ENCODE assay signal across 8 cellular contexts in the genomic region with DNA sequence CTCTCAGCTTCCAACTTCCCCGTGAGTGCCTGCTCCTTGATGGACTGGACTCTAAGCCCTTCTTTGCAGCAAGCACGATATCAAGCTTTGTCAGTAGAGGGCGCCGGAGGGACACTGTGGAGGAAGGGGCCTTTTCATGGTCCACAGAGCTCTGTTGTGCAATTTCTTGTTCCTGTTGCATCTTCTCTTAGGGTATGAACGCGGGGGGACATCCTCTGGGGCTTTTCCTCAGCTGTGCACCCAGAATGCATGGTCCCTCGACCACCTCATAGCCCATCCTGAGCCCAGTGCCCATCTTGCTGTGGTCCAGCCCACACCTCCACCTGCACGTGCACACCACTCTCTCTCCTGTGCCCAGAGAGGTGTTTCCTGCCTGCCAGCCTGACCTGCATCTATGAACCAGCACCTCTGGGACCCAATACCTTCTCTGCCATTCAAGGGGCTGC.
DNase-seq lines count a peak whose midpoint lies in the region; ATAC-seq and TF ChIP-seq lines count a peak whose summit lies in the region.

No MANE protein-coding gene starts in this region.

- peaks cover 11% of the 10 kb centered on the region for H3K9me3 Mint-ChIP-seq in osteocyte (ENCODE audit: unreplicated experiment)

- ATAC-seq in DND-41 (ENCODE audit: insufficient read depth, low read depth) = peak; percentile 86
- ATAC-seq in aorta (ENCODE audit: low FRiP score) = peak; percentile 60
- ATAC-seq in HG03354 (IDR thresholded peaks at IDR 0.05; ENCODE audit: poor library complexity, severe bottlenecking, unreplicated experiment) = no peak

- H3K27me3 ChIP-seq in DND-41 (ENCODE audit: insufficient read depth, low read length, poor library complexity) (no peaks in the 10 kb centered on the region), MM.1S (replicated peaks; ENCODE audit: insufficient read depth, low read length) (peaks cover 53% of the 10 kb centered on the region), aorta (ENCODE audit: control insufficient read depth in 1 of 2, insufficient read depth in 2 of 2, low read length in 1 of 2) (no peaks in the 10 kb centered on the region)

- H3K9me2 ChIP-seq in MM.1S (replicated peaks; ENCODE audit: insufficient read depth, low read length) = no peaks in the 10 kb centered on the region

- TF ChIP-seq CTCF in DND-41 (IDR thresholded peaks at IDR 0.05; ENCODE audit: borderline replicate concordance, extremely low read depth, low read length, poor library complexity, severe bottlenecking) = peak; percentile 96
- peak; percentile 79 for TF ChIP-seq CTCF in MM.1S (IDR thresholded peaks at IDR 0.05; ENCODE audit: low read length)
- peak; percentile 78 for TF ChIP-seq CTCF in osteocyte (IDR thresholded peaks at IDR 0.05)

- H3K27me3 Mint-ChIP-seq in osteocyte (ENCODE audit: unreplicated experiment) = peaks cover 5% of the 10 kb centered on the region

- H3F3A ChIP-seq in MM.1S (ENCODE audit: insufficient read depth, low read length) = no peaks in the 10 kb centered on the region

- H3K4me1 Mint-ChIP-seq in osteocyte (ENCODE audit: unreplicated experiment) = no peaks in the 10 kb centered on the region

- H3K4me3 ChIP-seq in DND-41 (ENCODE audit: low read depth in 1 of 2, low read length in 2 of 2) (no peak overlapping the region), MM.1S (ENCODE audit: low read length) (no peak overlapping the region), aorta (ENCODE audit: low read length in 2 of 2) (no peak overlapping the region)

- no peaks in the 10 kb centered on the region for H3K36me3 ChIP-seq in DND-41 (ENCODE audit: insufficient read depth, low read length)
- H3K36me3 ChIP-seq in MM.1S (replicated peaks; ENCODE audit: insufficient read depth, low read length) = no peaks in the 10 kb centered on the region
- H3K36me3 ChIP-seq in aorta (ENCODE audit: control insufficient read depth in 1 of 2, insufficient read depth in 2 of 2, low read length in 1 of 2) = no peaks in the 10 kb centered on the region

- no peaks in the 10 kb centered on the region for H3K36me3 Mint-ChIP-seq in osteocyte (ENCODE audit: unreplicated experiment)

- H3K9me3 ChIP-seq in DND-41 (ENCODE audit: insufficient read depth, low read length, severe bottlenecking) = no peaks in the 10 kb centered on the region
- H3K9me3 ChIP-seq in MM.1S (replicated peaks; ENCODE audit: insufficient read depth, low read length) = no peaks in the 10 kb centered on the region
- peaks cover 2% of the 10 kb centered on the region for H3K9me3 ChIP-seq in aorta (ENCODE audit: control insufficient read depth, low read length)

- H3K4me3 Mint-ChIP-seq in osteocyte (ENCODE audit: unreplicated experiment) = no peak overlapping the region

- DNase-seq in DND-41 (peak; percentile 83), MM.1S (peak; percentile 61), RKO (ENCODE audit: low spot score) (peak; percentile 66), glomerular endothelial cell (ENCODE audit: extremely low read depth, low read depth, low spot score) (peak; percentile 42), osteocyte (ENCODE audit: extremely low spot score, unreplicated experiment) (peak; percentile 92), aorta (peak; percentile 90 to 91)
- peak in 3 of 4 experiments; percentile 4 to 26 (median 5) for DNase-seq in activated naive CD4-positive, alpha-beta T cell (lab: John Stamatoyannopoulos, UW)

- H2AFZ ChIP-seq in DND-41 (ENCODE audit: low read depth, low read length) (no peak overlapping the region), MM.1S (ENCODE audit: low read length) (no peak overlapping the region)

- H3K4me2 ChIP-seq in DND-41 (ENCODE audit: insufficient read depth, low read length) (no peak overlapping the region), MM.1S (ENCODE audit: low read depth, low read length) (no peak overlapping the region)

- no peak overlapping the region for H3K27ac Mint-ChIP-seq in osteocyte (ENCODE audit: unreplicated experiment)

- no peak overlapping the region for H3K9ac ChIP-seq in DND-41 (ENCODE audit: low read depth, low read length)
- H3K9ac ChIP-seq in MM.1S (ENCODE audit: low read length) = no peak overlapping the region

- 10% methylated on average over 8 of the region's 8 CpGs for WGBS in aorta, 2 donors

- intact Hi-C loops in aorta (cut with DNase I) = loop anchor here (2.0 to 10.0 kb wide), 4 partner anchors 86 to 592 kb away; no protein-coding TSS in a partner anchor

- H3K27ac ChIP-seq in DND-41 (ENCODE audit: low read length) (no peak overlapping the region), MM.1S (ENCODE audit: low read length) (no peak overlapping the region), aorta (ENCODE audit: low read depth in 1 of 2, low read length in 2 of 2) (no peak overlapping the region)

- H4K20me1 ChIP-seq in DND-41 (ENCODE audit: insufficient read depth, low read length) = peaks cover 4% of the 10 kb centered on the region
- no peaks in the 10 kb centered on the region for H4K20me1 ChIP-seq in MM.1S (ENCODE audit: insufficient read depth, low read length)

- H3K79me2 ChIP-seq in DND-41 (ENCODE audit: insufficient read depth, low read length) (no peaks in the 10 kb centered on the region), MM.1S (ENCODE audit: low read length) (no peaks in the 10 kb centered on the region)

- H3K4me1 ChIP-seq in DND-41 (ENCODE audit: insufficient read depth, low read length) (peaks cover 3% of the 10 kb centered on the region; the same call in 1 of the 2 replicates), MM.1S (ENCODE audit: low read length) (no peaks in the 10 kb centered on the region), aorta (ENCODE audit: control insufficient read depth in 1 of 2, insufficient read depth in 2 of 2, low read length in 2 of 2) (no peaks in the 10 kb centered on the region)

Comparison
In these comparisons a context has a peak if more than half of its experiments do, and no peak if none do; other contexts are left out.
1. DNase-seq: peak in every context shown above with its lines; median percentile 92 in osteocyte; 90 in aorta; 83 in DND-41; 66 in RKO; 61 in MM.1S; 42 in glomerular endothelial cell; 5 in activated naive CD4-positive, alpha-beta T cell.